Comparison of ENCODE assay signal across 8 cellular contexts in genomic region chr6:163413054-163413344, GRCh38. TPM values are rescaled to one million over a fixed set of nuclear protein-coding genes. Genes with fewer than 3 reads are reported as not detected.
DNase-seq lines count a peak whose midpoint lies in the region; ATAC-seq and TF ChIP-seq lines count a peak whose summit lies in the region.

No MANE protein-coding gene starts in this region.

- no peaks in the 10 kb centered on the region for H3K9me2 ChIP-seq in GM23248 (ENCODE audit: insufficient read depth)

- WGBS in GM23248 (ENCODE audit: low coverage in 1 of 2, low lambda C conversion rate in 2 of 2, missing lambda C conversion rate in 2 of 2), 2 experiments = 0 to 1% methylated on average over 7 of the region's 7 CpGs

- H3K4me2 ChIP-seq in GM23248 (ENCODE audit: unreplicated experiment) = peak overlapping the region; percentile 99

- H3K4me3 ChIP-seq in GM23248 = peak overlapping the region; percentile 80
- H3K4me3 ChIP-seq in fibroblast of pulmonary artery (replicated peaks; ENCODE audit: low read depth, low read length) = peak overlapping the region; percentile 67
- peak overlapping the region; percentile 62 for H3K4me3 ChIP-seq in skeletal muscle cell (ENCODE audit: low read depth, low read length)

- no peak for DNase-seq in GM23248
- DNase-seq in fibroblast of pulmonary artery (ENCODE audit: low read depth) = no peak
- no peak for DNase-seq in skeletal muscle cell (ENCODE audit: low read depth)
- no peak for DNase-seq in NCI-H345 treated with DMSO at 0.1 percent for 48 hours (lab: John Stamatoyannopoulos, UW; ENCODE audit: unreplicated experiment)
- no peak for DNase-seq in hypothalamus (lab: John Stamatoyannopoulos, UW)
- no peak for DNase-seq in stimulated activated CD4-positive, alpha-beta T cell treated with anti-CD3 and anti-CD28 coated beads, Interleukin-4, amount 100 ng/mL, for 4 hours

- H3K36me3 ChIP-seq in GM23248 (ENCODE audit: low read depth) = no peaks in the 10 kb centered on the region

- H3K4me1 ChIP-seq in GM23248 (ENCODE audit: insufficient read depth) = peaks cover 5% of the 10 kb centered on the region

- H3K9ac ChIP-seq in GM23248 = peak overlapping the region; percentile 91

- in situ Hi-C loops in GM23248 (cut with MboI) = no loop called here

- H3K27me3 ChIP-seq in GM23248 (replicated peaks; ENCODE audit: insufficient read depth) = no peaks in the 10 kb centered on the region

- H4K20me1 ChIP-seq in GM23248 (ENCODE audit: insufficient read depth) = no peaks in the 10 kb centered on the region

- no peaks in the 10 kb centered on the region for H3K9me3 ChIP-seq in GM23248 (ENCODE audit: low read depth)

- ATAC-seq in SK-N-SH treated with all-trans-retinoic acid at 6 μM for 48 hours (peak; percentile 1), HG02763 (IDR thresholded peaks at IDR 0.05; ENCODE audit: unreplicated experiment) (no peak)

- H2AFZ ChIP-seq in GM23248 = peak overlapping the region; percentile 82

- peak overlapping the region; percentile 94 for H3K27ac ChIP-seq in GM23248

- peaks cover 31% of the 10 kb centered on the region for H3F3A ChIP-seq in GM23248 (ENCODE audit: insufficient read depth)

- TF ChIP-seq CTCF in fibroblast of pulmonary artery (IDR thresholded peaks at IDR 0.05; ENCODE audit: low read length, missing control alignments) = no peak

- peaks cover 47% of the 10 kb centered on the region for H3K79me2 ChIP-seq in GM23248 (ENCODE audit: insufficient read depth)

TF ChIP-seq in SK-N-SH treated with all-trans-retinoic acid at 6 μM for 48 hours, 23 proteins besides CTCF, POLR2A, EP300 and RAD21:
- TF ChIP-seq CSRNP3 (CRISPR knock-in tag; IDR thresholded peaks at IDR 0.05) (no peak), ZFP3 (CRISPR knock-in tag; IDR thresholded peaks at IDR 0.05) (no peak), BACH2 (CRISPR knock-in tag; IDR thresholded peaks at IDR 0.05; ENCODE audit: borderline replicate concordance) (no peak), OSR1 (CRISPR knock-in tag; IDR thresholded peaks at IDR 0.05) (no peak), TCF4 (CRISPR knock-in tag; IDR thresholded peaks at IDR 0.05; ENCODE audit: borderline replicate concordance) (no peak), ZC3H10 (CRISPR knock-in tag; IDR thresholded peaks at IDR 0.05) (no peak), ZNF565 (CRISPR knock-in tag; conservative IDR thresholded peaks at IDR 0.05; ENCODE audit: low read depth) (no peak), GLIS3 (CRISPR knock-in tag; IDR thresholded peaks at IDR 0.05) (no peak), ISL1 (CRISPR knock-in tag; IDR thresholded peaks at IDR 0.05) (no peak), ARNTL (CRISPR knock-in tag; IDR thresholded peaks at IDR 0.05; ENCODE audit: borderline replicate concordance, low read depth) (no peak)
TF ChIP-seq in SK-N-SH treated with all-trans-retinoic acid at 6 μM for 48 hours: peak in this region for 0.

RNA-seq across cellular contexts. Expression of gene QKI, which starts 1.5 kb away (rescaled TPM):
- 106 and 145 TPM in 2 replicates for total RNA-seq in GM23248 (2014; rRNA removed; shearing (Covaris generic))
- 12.6 and 13.6 TPM in 2 replicates for polyA plus RNA-seq in GM23248 (2016; fragmentation: Nextera tagmentation; extraction: Ambion mirVana)
